11 cellular contexts compared by ENCODE assay signal in the genomic region with DNA sequence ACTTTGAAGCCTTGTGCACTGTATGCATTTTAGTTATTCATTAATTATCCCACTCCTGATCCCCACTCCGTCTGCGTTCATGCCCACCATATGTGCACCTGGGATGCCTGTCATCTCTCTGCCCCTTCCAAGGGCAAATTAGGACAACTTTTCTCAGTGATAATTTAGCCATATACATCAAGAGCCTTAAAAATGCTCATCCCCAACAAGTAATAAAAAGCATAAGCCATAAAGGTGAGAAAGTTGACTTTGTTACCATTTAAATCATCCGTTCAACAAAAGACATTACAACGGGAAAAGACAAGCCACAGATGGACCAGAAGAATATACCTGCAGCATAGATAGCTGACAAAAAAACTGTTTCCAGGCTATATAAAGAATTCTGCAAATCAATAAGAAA.
"Had no signal": no experiment of that assay in that cellular context is flagged by ENCODE, and none has a peak within 500 bp of the region (broad histone marks: within the 10 kb centered on the region; RNA-seq: fewer than 3 reads in every experiment).

No MANE protein-coding gene starts in this region.

- H3K27ac ChIP-seq: GM23248 had no signal

- H3K4me2 ChIP-seq: GM23338 had no signal

- H3K4me3 Mint-ChIP-seq: GM23338, H9, HFFc6 had no signal

- ATAC-seq: HCT116 had no signal

- H3K4me3 ChIP-seq: GM23248, GM23338, HAP-1 had no signal

- H3K9me3 Mint-ChIP-seq: GM23338, H9, HFFc6 had no signal

- FAIRE-seq: H1, H54 had no signal

- H3K4me1 ChIP-seq: HAP-1 had no signal

- H3K9me3 ChIP-seq: HAP-1 had no signal

- H3K36me3 ChIP-seq: HAP-1 had no signal

- DNase-seq: GM23248, GOT3, H7, H9, HCEC 1CT, HFFc6 had no signal

- H3K27ac Mint-ChIP-seq: GM23338, HFFc6 had no signal

- H2AFZ ChIP-seq: GM23248, GM23338 had no signal

- H3K9ac ChIP-seq: GM23248 had no signal
